In the genomic region with DNA sequence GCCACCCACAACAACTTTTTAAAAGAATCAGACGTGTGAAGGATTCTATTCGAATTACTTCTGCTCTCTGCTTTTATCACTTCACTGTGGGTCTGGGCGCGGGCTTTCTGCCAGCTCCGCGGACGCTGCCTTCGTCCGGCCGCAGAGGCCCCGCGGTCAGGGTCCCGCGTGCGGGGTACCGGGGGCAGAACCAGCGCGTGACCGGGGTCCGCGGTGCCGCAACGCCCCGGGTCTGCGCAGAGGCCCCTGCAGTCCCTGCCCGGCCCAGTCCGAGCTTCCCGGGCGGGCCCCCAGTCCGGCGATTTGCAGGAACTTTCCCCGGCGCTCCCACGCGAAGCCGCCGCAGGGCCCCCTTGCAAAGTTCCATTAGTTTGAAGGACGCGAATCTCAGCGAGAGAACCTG, we compare ENCODE assay signal across 10 cellular contexts. TPM values are rescaled to one million over a fixed set of nuclear protein-coding genes. Genes with fewer than 3 reads are reported as not detected.
DNase-seq lines count a peak whose midpoint lies in the region; ATAC-seq and TF ChIP-seq lines count a peak whose summit lies in the region.
"Had no signal": no experiment of that assay in that cellular context is flagged by ENCODE, and none has a peak within 500 bp of the region (broad histone marks: within the 10 kb centered on the region; RNA-seq: fewer than 3 reads in every experiment).

No MANE protein-coding gene starts in this region.

- no peak for ATAC-seq in T-cell (replicated peaks in 1 of 4)
- no peak for ATAC-seq in HG03025 (IDR thresholded peaks at IDR 0.05; ENCODE audit: low FRiP score, unreplicated experiment)

- CTCF ChIA-PET in AG04450 (lab: Charles Lee) (no interaction called here), T-cell (lab: Charles Lee) (no interaction called here)

- H3K27ac Mint-ChIP-seq in T-cell (no peak overlapping the region), neural progenitor cell (no peak overlapping the region)
- no peak overlapping the region for H3K27ac Mint-ChIP-seq in activated T-helper 2 cell treated with anti-CD3 and anti-CD28 coated beads, Interferon-gamma antibody, Interleukin-2, Interleukin-4, amounts not matched to agents 10 μg/mL and 5 μg/mL and 100 μg/mL, durations not matched to agents 14 hours and 24 hours and 36 hours

- peaks cover 50 to 67% of the 10 kb centered on the region in 2 donors for H3K27me3 Mint-ChIP-seq in T-cell
- peaks cover 40% of the 10 kb centered on the region for H3K27me3 Mint-ChIP-seq in neural progenitor cell (ENCODE audit: insufficient read depth, low read depth)
- H3K27me3 Mint-ChIP-seq in activated T-helper 2 cell treated with anti-CD3 and anti-CD28 coated beads, Interferon-gamma antibody, Interleukin-2, Interleukin-4, amounts not matched to agents 10 μg/mL and 5 μg/mL and 100 μg/mL, durations not matched to agents 14 hours and 24 hours and 36 hours (ENCODE audit: low read depth), result peaks cover 73% of the 10 kb centered on the region

- POLR2A ChIA-PET in AG04450 (lab: Yijun Ruan, JAX) (interaction anchor here (0.7 to 1.9 kb wide), 2 partner anchors 8 to 44 kb away, joined by 3 to 5 read pairs; no protein-coding TSS in a partner anchor), T-cell (lab: Charles Lee) (no interaction called here)

- H3K36me3 Mint-ChIP-seq in T-cell (no peaks in the 10 kb centered on the region), neural progenitor cell (peaks cover 4% of the 10 kb centered on the region)
- no peaks in the 10 kb centered on the region for H3K36me3 Mint-ChIP-seq in activated T-helper 2 cell treated with anti-CD3 and anti-CD28 coated beads, Interferon-gamma antibody, Interleukin-2, Interleukin-4, amounts not matched to agents 10 μg/mL and 5 μg/mL and 100 μg/mL, durations not matched to agents 14 hours and 24 hours and 36 hours (ENCODE audit: low read depth)

- no peak overlapping the region for H3K27ac ChIP-seq in AG04450 (ENCODE audit: low read depth, low read length)
- H3K27ac ChIP-seq in neural progenitor cell, result no peak overlapping the region

- intact Hi-C loops in activated T-helper 2 cell treated with anti-CD3 and anti-CD28 coated beads, Interferon-gamma antibody, Interleukin-2, Interleukin-4, amounts not matched to agents 10 μg/mL and 5 μg/mL and 100 μg/mL, durations not matched to agents 14 hours and 24 hours and 36 hours (cut with micrococcal nuclease), result no loop called here

- H3K4me3 Mint-ChIP-seq in T-cell (peak overlapping the region; percentile 30 to 61 (median 37)), neural progenitor cell (peak overlapping the region; percentile 81)
- H3K4me3 Mint-ChIP-seq in activated T-helper 2 cell treated with anti-CD3 and anti-CD28 coated beads, Interferon-gamma antibody, Interleukin-2, Interleukin-4, amounts not matched to agents 10 μg/mL and 5 μg/mL and 100 μg/mL, durations not matched to agents 14 hours and 24 hours and 36 hours (ENCODE audit: low read depth), result no peak overlapping the region

- no peaks in the 10 kb centered on the region for H3K79me2 ChIP-seq in neural progenitor cell (ENCODE audit: low read depth)

- peak overlapping the region; percentile 97 for H2AFZ ChIP-seq in neural progenitor cell (replicated peaks)

- TF ChIP-seq CTCF in AG04450 (IDR thresholded peaks at IDR 0.05; ENCODE audit: low read depth, low read length), result no peak
- no peak for TF ChIP-seq CTCF in fibroblast of villous mesenchyme (IDR thresholded peaks at IDR 0.05; ENCODE audit: insufficient read depth, low read depth, low read length)
- no peak for TF ChIP-seq CTCF in neural progenitor cell (IDR thresholded peaks at IDR 0.05)

- peaks cover 8% of the 10 kb centered on the region for H3F3A ChIP-seq in neural progenitor cell (ENCODE audit: low read depth)

- H3K4me2 ChIP-seq in neural progenitor cell, result peak overlapping the region; percentile 97

- H3K4me3 ChIP-seq in AG04450 (ENCODE audit: low read depth, low read length) (peak overlapping the region; percentile 77), fibroblast of villous mesenchyme (ENCODE audit: low read depth, low read length) (peak overlapping the region; percentile 68), neural progenitor cell (peak overlapping the region; percentile 62)

- no peaks in the 10 kb centered on the region for H3K27me3 ChIP-seq in AG04450 (ENCODE audit: control insufficient read depth, insufficient read depth, low read length)
- H3K27me3 ChIP-seq in neural progenitor cell, result peaks cover 82% of the 10 kb centered on the region

- no peak for DNase-seq in AG04450 (ENCODE audit: low read depth, low spot score)
- no peak for DNase-seq in T-cell
- DNase-seq in fibroblast of villous mesenchyme (ENCODE audit: low read depth), result peak; percentile 16
- no peak for DNase-seq in neural progenitor cell (ENCODE audit: low spot score)
- no peak for DNase-seq in NCI-H2107 treated with DMSO at 0.1 percent for 48 hours (lab: John Stamatoyannopoulos, UW; ENCODE audit: unreplicated experiment)
- no peak for DNase-seq in SKM-1 (lab: John Stamatoyannopoulos, UW; ENCODE audit: unreplicated experiment)
- no peak for DNase-seq in activated T-helper 2 cell treated with anti-CD3 and anti-CD28 coated beads, Interferon-gamma antibody, Interleukin-2, Interleukin-4, amounts not matched to agents 10 μg/mL and 5 μg/mL and 100 μg/mL, durations not matched to agents 14 hours and 24 hours and 36 hours (ENCODE audit: low spot score)
- DNase-seq: DND-41 had no signal

- no peaks in the 10 kb centered on the region for H3K9me3 Mint-ChIP-seq in T-cell
- H3K9me3 Mint-ChIP-seq in neural progenitor cell, result no peaks in the 10 kb centered on the region
- H3K9me3 Mint-ChIP-seq in activated T-helper 2 cell treated with anti-CD3 and anti-CD28 coated beads, Interferon-gamma antibody, Interleukin-2, Interleukin-4, amounts not matched to agents 10 μg/mL and 5 μg/mL and 100 μg/mL, durations not matched to agents 14 hours and 24 hours and 36 hours, result no peaks in the 10 kb centered on the region

- no peaks in the 10 kb centered on the region for H3K36me3 ChIP-seq in neural progenitor cell

- H4K20me1 ChIP-seq in neural progenitor cell (ENCODE audit: low read depth), result peaks cover 11% of the 10 kb centered on the region

- peaks cover 15% of the 10 kb centered on the region for H3K4me1 ChIP-seq in neural progenitor cell

- no peak overlapping the region for H3K9ac ChIP-seq in neural progenitor cell

- H3K4me1 Mint-ChIP-seq in T-cell, result peaks cover 14 to 22% (median 19%) of the 10 kb centered on the region in 3 donors
- peaks cover 29% of the 10 kb centered on the region for H3K4me1 Mint-ChIP-seq in neural progenitor cell
- H3K4me1 Mint-ChIP-seq in activated T-helper 2 cell treated with anti-CD3 and anti-CD28 coated beads, Interferon-gamma antibody, Interleukin-2, Interleukin-4, amounts not matched to agents 10 μg/mL and 5 μg/mL and 100 μg/mL, durations not matched to agents 14 hours and 24 hours and 36 hours (ENCODE audit: low read depth), result peaks cover 4% of the 10 kb centered on the region

- H3K9me3 ChIP-seq in AG04450 (ENCODE audit: control insufficient read depth, insufficient read depth, low read length) (no peaks in the 10 kb centered on the region), neural progenitor cell (ENCODE audit: low read depth) (no peaks in the 10 kb centered on the region)

RNA-seq across cellular contexts. Expression of a gene that starts 0.5 kb away (rescaled TPM):
- 179 and 187 TPM in 2 replicates for polyA plus RNA-seq in AG04450 (2011; rRNA removed)
- 30.3 and 32.8 TPM in 2 replicates for polyA minus RNA-seq in AG04450 (2011; rRNA and poly(A)+ RNA removed)
- total RNA-seq in T-cell, result under 1 TPM in 3 of 5 donors, not detected in 2; 0.51 to 0.56 (median 0.55) TPM
- 88.9 and 160 TPM in 2 replicates for total RNA-seq in fibroblast of villous mesenchyme
- 12.2 and 17.0 TPM in 2 replicates for total RNA-seq in neural progenitor cell (ENCODE audit: low replicate concordance)
- not detected in 2 replicates for total RNA-seq in activated T-helper 2 cell treated with anti-CD3 and anti-CD28 coated beads, Interferon-gamma antibody, Interleukin-2, Interleukin-4, amounts not matched to agents 10 μg/mL and 5 μg/mL and 100 μg/mL, durations not matched to agents 14 hours and 24 hours and 36 hours

RNA-seq across cellular contexts. Expression of a gene that starts 6.4 kb away (rescaled TPM):
- not detected in 2 replicates for polyA plus RNA-seq in AG04450 (2011; rRNA removed)
- polyA minus RNA-seq in AG04450 (2011; rRNA and poly(A)+ RNA removed), result not detected in 2 replicates
- total RNA-seq in T-cell, result not detected
- not detected in 2 replicates for total RNA-seq in fibroblast of villous mesenchyme
- not detected in 2 replicates for total RNA-seq in neural progenitor cell (ENCODE audit: low replicate concordance)
- total RNA-seq in activated T-helper 2 cell treated with anti-CD3 and anti-CD28 coated beads, Interferon-gamma antibody, Interleukin-2, Interleukin-4, amounts not matched to agents 10 μg/mL and 5 μg/mL and 100 μg/mL, durations not matched to agents 14 hours and 24 hours and 36 hours, result not detected in 2 replicates
- total RNA-seq: myocyte had no signal
